ENCODE assay signal across 24 cellular contexts in genomic region chr15:77985931-77986480, GRCh38.
A peak's percentile ranks its signal among the peaks of the same experiment; 100 is the strongest.
DNase-seq lines count a peak whose midpoint lies in the region; ATAC-seq and TF ChIP-seq lines count a peak whose summit lies in the region.
"Had no signal": no experiment of that assay in that cellular context is flagged by ENCODE, and none has a peak within 500 bp of the region (broad histone marks: within the 10 kb centered on the region; RNA-seq: fewer than 3 reads in every experiment).

No MANE protein-coding gene starts in this region.

- H3K4me3 Mint-ChIP-seq in activated T-cell treated with anti-CD3 and anti-CD28 coated beads, Interleukin-2, amount 50 U/mL, for 72 hours, result no peak overlapping the region
- H3K4me3 Mint-ChIP-seq in activated T-cell treated with anti-CD3 and anti-CD28 coated beads, Interleukin-2, amount 50 U/mL, for 24 hours, result no peak overlapping the region
- no peak overlapping the region for H3K4me3 Mint-ChIP-seq in stimulated activated naive B cell treated with anti-CD40 and anti-IgM and Interleukin-4, amounts not matched to agents 10 μg/mL and 1 μg/mL and 100 μg/mL, for 72 hours
- H3K4me3 Mint-ChIP-seq: CD4-positive, CD25-positive, alpha-beta regulatory T cell had no signal

- H3K27ac Mint-ChIP-seq in activated T-cell treated with anti-CD3 and anti-CD28 coated beads, Interleukin-2, amount 50 U/mL, for 72 hours, result peak overlapping the region; percentile 78
- H3K27ac Mint-ChIP-seq in activated T-cell treated with anti-CD3 and anti-CD28 coated beads, Interleukin-2, amount 50 U/mL, for 24 hours, result no peak overlapping the region
- peak overlapping the region; percentile 28 for H3K27ac Mint-ChIP-seq in stimulated activated naive B cell treated with anti-CD40 and anti-IgM and Interleukin-4, amounts not matched to agents 10 μg/mL and 1 μg/mL and 100 μg/mL, for 72 hours
- H3K27ac Mint-ChIP-seq: CD4-positive, CD25-positive, alpha-beta regulatory T cell had no signal

- ATAC-seq in activated T-cell treated with anti-CD3 and anti-CD28 coated beads, Interleukin-2, amount 50 U/mL, for 72 hours (replicated peaks in 1 of 2), result no peak
- ATAC-seq in omental fat pad (ENCODE audit: low FRiP score), result no peak
- no peak for ATAC-seq in stimulated activated naive B cell treated with anti-CD40 and anti-IgM and Interleukin-4, amounts not matched to agents 10 μg/mL and 1 μg/mL and 100 μg/mL, for 72 hours (replicated peaks)
- no peak for ATAC-seq in GM18867 (IDR thresholded peaks at IDR 0.05; ENCODE audit: unreplicated experiment)
- ATAC-seq in GM21360 (IDR thresholded peaks at IDR 0.05; ENCODE audit: unreplicated experiment), result no peak

- no peak for DNase-seq in activated T-cell treated with anti-CD3 and anti-CD28 coated beads, Interleukin-2, amount 50 U/mL, for 72 hours
- no peak for DNase-seq in activated T-cell treated with anti-CD3 and anti-CD28 coated beads, Interleukin-2, amount 50 U/mL, for 24 hours
- peak; percentile 31 for DNase-seq in ecto neural progenitor cell (ENCODE audit: low spot score)
- peak; percentile 11 for DNase-seq in omental fat pad (ENCODE audit: low spot score)
- no peak for DNase-seq in stimulated activated naive B cell treated with anti-CD40 and anti-IgM and Interleukin-4, amounts not matched to agents 10 μg/mL and 1 μg/mL and 100 μg/mL, for 72 hours
- DNase-seq in effector CD4-positive, alpha-beta T cell, result no peak
- DNase-seq: 8988T; ACHN; BE2C; CD4-positive, CD25-positive, alpha-beta regulatory T cell; GOT3; HCEC 1CT; IMR-90; KG1; MG63; NCI-H1105 treated with DMSO at 0.1 percent for 48 hours; NCI-H1694; NCI-H2081; NCI-H2227 treated with DMSO at 0.1 percent for 48 hours; NCI-H526 treated with DMSO at 0.1 percent for 48 hours; PC-9; Right ventricle myocardium superior had no signal

- H3K27me3 Mint-ChIP-seq in activated T-cell treated with anti-CD3 and anti-CD28 coated beads, Interleukin-2, amount 50 U/mL, for 72 hours (ENCODE audit: low read depth), result peaks cover 5% of the 10 kb centered on the region
- H3K27me3 Mint-ChIP-seq in activated T-cell treated with anti-CD3 and anti-CD28 coated beads, Interleukin-2, amount 50 U/mL, for 24 hours, result no peaks in the 10 kb centered on the region
- H3K27me3 Mint-ChIP-seq in stimulated activated naive B cell treated with anti-CD40 and anti-IgM and Interleukin-4, amounts not matched to agents 10 μg/mL and 1 μg/mL and 100 μg/mL, for 72 hours, result peaks cover 9 to 17% of the 10 kb centered on the region in 2 donors
- H3K27me3 Mint-ChIP-seq: CD4-positive, CD25-positive, alpha-beta regulatory T cell had no signal

- no peaks in the 10 kb centered on the region for H3K36me3 Mint-ChIP-seq in activated T-cell treated with anti-CD3 and anti-CD28 coated beads, Interleukin-2, amount 50 U/mL, for 72 hours (ENCODE audit: insufficient read depth in 2 of 2)
- no peaks in the 10 kb centered on the region for H3K36me3 Mint-ChIP-seq in activated T-cell treated with anti-CD3 and anti-CD28 coated beads, Interleukin-2, amount 50 U/mL, for 24 hours (ENCODE audit: low read depth)
- H3K36me3 Mint-ChIP-seq in stimulated activated naive B cell treated with anti-CD40 and anti-IgM and Interleukin-4, amounts not matched to agents 10 μg/mL and 1 μg/mL and 100 μg/mL, for 72 hours, result no peaks in the 10 kb centered on the region
- H3K36me3 Mint-ChIP-seq: CD4-positive, CD25-positive, alpha-beta regulatory T cell had no signal

- no peaks in the 10 kb centered on the region for H3K9me3 Mint-ChIP-seq in activated T-cell treated with anti-CD3 and anti-CD28 coated beads, Interleukin-2, amount 50 U/mL, for 72 hours
- H3K9me3 Mint-ChIP-seq in activated T-cell treated with anti-CD3 and anti-CD28 coated beads, Interleukin-2, amount 50 U/mL, for 24 hours, result no peaks in the 10 kb centered on the region
- no peaks in the 10 kb centered on the region for H3K9me3 Mint-ChIP-seq in stimulated activated naive B cell treated with anti-CD40 and anti-IgM and Interleukin-4, amounts not matched to agents 10 μg/mL and 1 μg/mL and 100 μg/mL, for 72 hours

- no peak for TF ChIP-seq CTCF in omental fat pad (IDR thresholded peaks at IDR 0.05)

- peaks cover 12% of the 10 kb centered on the region for H3K4me1 Mint-ChIP-seq in activated T-cell treated with anti-CD3 and anti-CD28 coated beads, Interleukin-2, amount 50 U/mL, for 72 hours (ENCODE audit: low read depth)
- peaks cover 14% of the 10 kb centered on the region for H3K4me1 Mint-ChIP-seq in activated T-cell treated with anti-CD3 and anti-CD28 coated beads, Interleukin-2, amount 50 U/mL, for 24 hours (ENCODE audit: low read depth)
- H3K4me1 Mint-ChIP-seq in stimulated activated naive B cell treated with anti-CD40 and anti-IgM and Interleukin-4, amounts not matched to agents 10 μg/mL and 1 μg/mL and 100 μg/mL, for 72 hours, result peaks cover 23 to 25% of the 10 kb centered on the region in 2 donors

Comparison
In these comparisons a context has a peak if more than half of its experiments do, and no peak if none do; other contexts are left out.
1. DNase-seq: peak in ecto neural progenitor cell (single experiment) and omental fat pad (single experiment); none in activated T-cell treated with anti-CD3 and anti-CD28 coated beads, Interleukin-2, amount 50 U/mL, for 72 hours (0 of 2), activated T-cell treated with anti-CD3 and anti-CD28 coated beads, Interleukin-2, amount 50 U/mL, for 24 hours (single experiment), stimulated activated naive B cell treated with anti-CD40 and anti-IgM and Interleukin-4, amounts not matched to agents 10 μg/mL and 1 μg/mL and 100 μg/mL, for 72 hours (single experiment) and effector CD4-positive, alpha-beta T cell (single experiment).